In the genomic region with DNA sequence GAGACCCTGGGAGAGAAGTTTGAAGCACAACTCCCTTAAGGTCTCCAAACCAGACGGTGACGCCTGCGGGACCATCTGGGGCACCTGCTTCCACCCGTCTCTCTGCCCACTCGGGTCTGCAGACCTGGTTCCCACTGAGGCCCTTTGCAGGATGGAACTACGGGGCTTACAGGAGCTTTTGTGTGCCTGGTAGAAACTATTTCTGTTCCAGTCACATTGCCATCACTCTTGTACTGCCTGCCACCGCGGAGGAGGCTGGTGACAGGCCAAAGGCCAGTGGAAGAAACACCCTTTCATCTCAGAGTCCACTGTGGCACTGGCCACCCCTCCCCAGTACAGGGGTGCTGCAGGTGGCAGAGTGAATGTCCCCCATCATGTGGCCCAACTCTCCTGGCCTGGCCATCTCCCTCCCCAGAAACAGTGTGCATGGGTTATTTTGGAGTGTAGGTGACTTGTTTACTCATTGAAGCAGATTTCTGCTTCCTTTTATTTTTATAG, we compare ENCODE assay signal across 8 cellular contexts. TPM values are rescaled to one million over a fixed set of nuclear protein-coding genes. Genes with fewer than 3 reads are reported as not detected.
A peak's percentile ranks its signal among the peaks of the same experiment; 100 is the strongest.
DNase-seq lines count a peak whose midpoint lies in the region; ATAC-seq, FAIRE-seq and TF ChIP-seq lines count a peak whose summit lies in the region.

No MANE protein-coding gene starts in this region.

- POLR2A ChIA-PET in Caco-2 (lab: Charles Lee), result no interaction called here
- POLR2A ChIA-PET in endothelial cell of umbilical vein (lab: Charles Lee), result interaction anchor here (1.0 to 4.8 kb wide), 5 partner anchors 11 to 60 kb away, joined by 3 to 27 read pairs (median 10); partner anchors contain the start of gene SERPINE1

- peak overlapping the region; percentile 76 for H3K4me3 Mint-ChIP-seq in Caco-2 (ENCODE audit: unreplicated experiment)

- H3K27ac ChIP-seq in SJSA1, result peak overlapping the region; percentile 94
- H3K27ac ChIP-seq in endothelial cell of umbilical vein (ENCODE audit: insufficient read depth, low read depth, low read length), result peak overlapping the region; percentile 30
- peak overlapping the region in 2 of 4 donors; percentile 42 to 51 for H3K27ac ChIP-seq in pancreas

- ATAC-seq in pancreas, result peak in 3 of 4 donors; percentile 5 to 19 (median 8)
- ATAC-seq in GM18907 (IDR thresholded peaks at IDR 0.05; ENCODE audit: unreplicated experiment), result no peak

- FAIRE-seq in endothelial cell of umbilical vein (lab: Jason Lieb, UNC) (no peak), pancreas (lab: Jason Lieb, UNC) (no peak), GM19239 (lab: Jason Lieb, UNC) (no peak)

- H3K27me3 ChIP-seq in Caco-2 (replicated peaks; ENCODE audit: control insufficient read depth, insufficient read depth, low read length) (no peaks in the 10 kb centered on the region), SJSA1 (replicated peaks) (no peaks in the 10 kb centered on the region), endothelial cell of umbilical vein (ENCODE audit: control insufficient read depth in 2 of 2, insufficient read depth in 2 of 2, low read length in 2 of 2) (no peaks in the 10 kb centered on the region), pancreas (peaks cover 0 to 6% (median 0%) of the 10 kb centered on the region in 4 donors)

- H3K4me1 Mint-ChIP-seq in Caco-2 (ENCODE audit: low read depth, unreplicated experiment), result peaks cover 4% of the 10 kb centered on the region

- no peak for TF ChIP-seq CTCF in Caco-2 (IDR thresholded peaks at IDR 0.05; ENCODE audit: insufficient read depth in 1 of 2, low read depth in 1 of 2, low read length in 1 of 2, severe bottlenecking in 1 of 2, unreplicated experiment in 1 of 2)
- no peak for TF ChIP-seq CTCF in endothelial cell of umbilical vein (IDR thresholded peaks at IDR 0.05; ENCODE audit: extremely low read depth in 1 of 2, insufficient read depth in 1 of 2, low read depth in 1 of 2, low read length in 2 of 2)
- no peak for TF ChIP-seq CTCF in pancreas (IDR thresholded peaks at IDR 0.05)

- peak; percentile 81 for TF ChIP-seq POLR2A in endothelial cell of umbilical vein (IDR thresholded peaks at IDR 0.05; ENCODE audit: low read depth, low read length)

- no peaks in the 10 kb centered on the region for H3K36me3 ChIP-seq in Caco-2 (ENCODE audit: control insufficient read depth, insufficient read depth, low read length)
- peaks cover 24% of the 10 kb centered on the region for H3K36me3 ChIP-seq in SJSA1
- H3K36me3 ChIP-seq in endothelial cell of umbilical vein (ENCODE audit: control insufficient read depth in 2 of 2, extremely low read depth in 1 of 2, insufficient read depth in 2 of 2, low read length in 2 of 2), result peaks cover 20 to 37% of the 10 kb centered on the region in 2 experiments
- no peaks in the 10 kb centered on the region for H3K36me3 ChIP-seq in pancreas

- BruUV-seq in Caco-2 (replicated peaks; lab: Mats Ljungman, UMichigan) (no TSS peak), endothelial cell of umbilical vein (replicated peaks; lab: Mats Ljungman, UMichigan) (TSS peak; percentile 48)

- peaks cover 6% of the 10 kb centered on the region for H3K36me3 Mint-ChIP-seq in Caco-2 (ENCODE audit: insufficient read depth, unreplicated experiment)

- intact Hi-C loops in Caco-2 (cut with micrococcal nuclease; ENCODE audit: unreplicated experiment) (loop anchor here (1.0 to 2.0 kb wide), 2 partner anchors 43 to 52 kb away; partner anchors contain the start of gene TRIM56), endothelial cell of umbilical vein (cut with micrococcal nuclease) (loop anchor here (1.0 kb wide), 4 partner anchors 11 to 52 kb away; partner anchors contain the start of gene TRIM56), pancreas (cut with DNase I) (no loop called here)

- H4K20me1 ChIP-seq in endothelial cell of umbilical vein (replicated peaks; ENCODE audit: control insufficient read depth, extremely low read depth, insufficient read depth, low read length), result no peaks in the 10 kb centered on the region

- no peaks in the 10 kb centered on the region for H3K9me3 Mint-ChIP-seq in Caco-2 (ENCODE audit: unreplicated experiment)

- H3K27ac Mint-ChIP-seq in Caco-2 (ENCODE audit: unreplicated experiment), result no peak overlapping the region

- peak overlapping the region; percentile 34 for H3K4me2 ChIP-seq in endothelial cell of umbilical vein (ENCODE audit: insufficient read depth, low read length)

- DNase-seq in Caco-2 (no peak), SJSA1 (ENCODE audit: low read depth in 1 of 2, low spot score in 2 of 2) (no peak), endothelial cell of umbilical vein (ENCODE audit: low read depth, low spot score) (no peak), pancreas (no peak), NCI-H69 (lab: John Stamatoyannopoulos, UW) (no peak), nucleus accumbens (lab: John Stamatoyannopoulos, UW) (no peak), GM19239 (ENCODE audit: insufficient read length, low spot score) (no peak)

- H3K9me1 ChIP-seq in endothelial cell of umbilical vein (replicated peaks; ENCODE audit: control insufficient read depth, extremely low read depth, insufficient read depth, low read length), result no peaks in the 10 kb centered on the region

- H3K4me3 ChIP-seq in Caco-2 (ENCODE audit: low read depth, low read length), result no peak overlapping the region
- no peak overlapping the region for H3K4me3 ChIP-seq in SJSA1
- no peak overlapping the region for H3K4me3 ChIP-seq in endothelial cell of umbilical vein (replicated peaks in 1 of 3; ENCODE audit: insufficient read depth in 1 of 3, low read depth in 1 of 3, low read length in 3 of 3)
- no peak overlapping the region for H3K4me3 ChIP-seq in pancreas

- WGBS in pancreas, 2 donors, result 50 to 54% methylated on average over 8 of the region's 8 CpGs

- H3K27me3 Mint-ChIP-seq in Caco-2 (ENCODE audit: insufficient read depth, unreplicated experiment), result peaks cover 3% of the 10 kb centered on the region

- H3K79me2 ChIP-seq in endothelial cell of umbilical vein (ENCODE audit: control insufficient read depth, insufficient read depth, low read length), result peaks cover 5% of the 10 kb centered on the region

- H2AFZ ChIP-seq in endothelial cell of umbilical vein (ENCODE audit: low read depth, low read length), result no peak overlapping the region

- H3K9me3 ChIP-seq in Caco-2 (no peaks in the 10 kb centered on the region), SJSA1 (replicated peaks) (no peaks in the 10 kb centered on the region), endothelial cell of umbilical vein (replicated peaks; ENCODE audit: control insufficient read depth, insufficient read depth, low read length) (no peaks in the 10 kb centered on the region), pancreas (no peaks in the 10 kb centered on the region)

- H3K4me1 ChIP-seq in Caco-2 (peaks cover 9% of the 10 kb centered on the region; the same call in 1 of the 2 replicates), SJSA1 (replicated peaks) (peaks cover 40% of the 10 kb centered on the region), endothelial cell of umbilical vein (ENCODE audit: control insufficient read depth, extremely low read depth, insufficient read depth, low read length) (peaks cover 40% of the 10 kb centered on the region), pancreas (no peaks in the 10 kb centered on the region)

- CTCF ChIA-PET in Caco-2 (lab: Charles Lee) (interaction anchor here (1.0 to 1.6 kb wide), 5 partner anchors 11 to 81 kb away, joined by 3 to 6 read pairs (median 4); partner anchors contain the start of gene ZNHIT1), endothelial cell of umbilical vein (lab: Charles Lee) (interaction anchor here (1.1 to 2.8 kb wide), 10 partner anchors 12 to 106 kb away, joined by 3 to 19 read pairs (median 6); partner anchors contain the start of genes SERPINE1 and TRIM56)

- H3K9ac ChIP-seq in endothelial cell of umbilical vein (replicated peaks; ENCODE audit: extremely low read depth, insufficient read depth, low read length), result peak overlapping the region; percentile 2

- dilution Hi-C loops in endothelial cell of umbilical vein (cut with MboI; ENCODE audit: extremely low pct_ligation_motif_present, low sequenced_read_pairs), result no loop called here

RNA-seq across cellular contexts. Expression of gene SERPINE1, which starts 10.8 kb away (rescaled TPM):
- total RNA-seq in Caco-2 (2022), result 0.09 and 0.25 TPM in 2 replicates
- total RNA-seq in SJSA1 (2014; rRNA removed; shearing (Covaris generic)), result 21.8 and 25.6 TPM in 2 replicates
- total RNA-seq in endothelial cell of umbilical vein, result 2,296 and 2,645 TPM in 2 replicates
- polyA plus RNA-seq in endothelial cell of umbilical vein, result 4,637 and 5,683 TPM in 2 replicates
- 3,941 and 4,610 TPM in 2 replicates for polyA plus RNA-seq in endothelial cell of umbilical vein (2011; cell fraction: cytosol; rRNA removed)
- 2,230 and 2,366 TPM in 2 replicates for polyA plus RNA-seq in endothelial cell of umbilical vein (2011; cell fraction: nucleus; rRNA removed)
- 3,488 and 3,747 TPM in 2 replicates for polyA plus RNA-seq in endothelial cell of umbilical vein (2012)
- 3,663 and 4,731 TPM in 2 replicates for polyA minus RNA-seq in endothelial cell of umbilical vein
- polyA minus RNA-seq in endothelial cell of umbilical vein (2011; cell fraction: cytosol; rRNA and poly(A)+ RNA removed), result 2.8 TPM
- polyA minus RNA-seq in endothelial cell of umbilical vein (2011; cell fraction: nucleus; rRNA and poly(A)+ RNA removed), result 786 and 802 TPM in 2 replicates
- total RNA-seq in pancreas, result 10 to 100 TPM in 1 of 6 donors, 1 to 10 TPM in 4, under 1 TPM in 1; 0.98 to 14.5 (median 3.7) TPM
- polyA plus RNA-seq in pancreas, result 1 to 10 TPM; 1.9 to 5.2 TPM

RNA-seq across cellular contexts. Expression of gene AP1S1, which starts 16.6 kb away (rescaled TPM):
- total RNA-seq in Caco-2 (2022) (52.3 and 62.9 TPM in 2 replicates), endothelial cell of umbilical vein (70.9 and 93.3 TPM in 2 replicates), pancreas (10 to 100 TPM; 12.0 to 23.1 (median 15.6) TPM)
- 98.4 and 119 TPM in 2 replicates for total RNA-seq in SJSA1 (2014; rRNA removed; shearing (Covaris generic))
- polyA plus RNA-seq in endothelial cell of umbilical vein (82.8 and 106 TPM in 2 replicates), pancreas (10 to 100 TPM; 30.4 to 34.7 TPM)
- polyA plus RNA-seq in endothelial cell of umbilical vein (2011; cell fraction: cytosol; rRNA removed), result 139 and 140 TPM in 2 replicates
- polyA plus RNA-seq in endothelial cell of umbilical vein (2011; cell fraction: nucleus; rRNA removed), result 68.1 and 78.9 TPM in 2 replicates
- polyA plus RNA-seq in endothelial cell of umbilical vein (2012), result 127 and 166 TPM in 2 replicates
- 67.4 and 70.2 TPM in 2 replicates for polyA minus RNA-seq in endothelial cell of umbilical vein
- 37.6 TPM for polyA minus RNA-seq in endothelial cell of umbilical vein (2011; cell fraction: cytosol; rRNA and poly(A)+ RNA removed)
- 7.4 and 8.7 TPM in 2 replicates for polyA minus RNA-seq in endothelial cell of umbilical vein (2011; cell fraction: nucleus; rRNA and poly(A)+ RNA removed)

RNA-seq across cellular contexts. Expression of gene VGF, which starts 27.7 kb away (rescaled TPM):
- 1.2 and 1.3 TPM in 2 replicates for total RNA-seq in Caco-2 (2022)
- not detected in 2 replicates for total RNA-seq in SJSA1 (2014; rRNA removed; shearing (Covaris generic))
- total RNA-seq in endothelial cell of umbilical vein, result not detected in 2 replicates
- 0.03 TPM in 1 of 2 replicates, not detected in the other for polyA plus RNA-seq in endothelial cell of umbilical vein
- polyA plus RNA-seq in endothelial cell of umbilical vein (2011; cell fraction: cytosol; rRNA removed), result not detected in 2 replicates
- not detected in 2 replicates for polyA plus RNA-seq in endothelial cell of umbilical vein (2011; cell fraction: nucleus; rRNA removed)
- polyA plus RNA-seq in endothelial cell of umbilical vein (2012), result not detected in 2 replicates
- polyA minus RNA-seq in endothelial cell of umbilical vein, result not detected in 2 replicates
- polyA minus RNA-seq in endothelial cell of umbilical vein (2011; cell fraction: cytosol; rRNA and poly(A)+ RNA removed), result not detected
- not detected in 2 replicates for polyA minus RNA-seq in endothelial cell of umbilical vein (2011; cell fraction: nucleus; rRNA and poly(A)+ RNA removed)
- 10 to 100 TPM in 3 of 6 donors, 1 to 10 TPM in 3; 1.3 to 38.0 (median 18.5) TPM for total RNA-seq in pancreas
- 10 to 100 TPM; 15.7 to 82.7 TPM for polyA plus RNA-seq in pancreas

RNA-seq across cellular contexts. Expression of gene NAT16, which starts 42.4 kb away (rescaled TPM):
- total RNA-seq in Caco-2 (2022) (0.19 TPM in 1 of 2 replicates, not detected in the other), endothelial cell of umbilical vein (not detected in 2 replicates), pancreas (1 to 10 TPM in 1 of 6 donors, under 1 TPM in 4, not detected in 1; 0.19 to 1.3 (median 0.43) TPM)
- total RNA-seq in SJSA1 (2014; rRNA removed; shearing (Covaris generic)), result not detected in 2 replicates
- polyA plus RNA-seq in endothelial cell of umbilical vein (not detected in 2 replicates), pancreas (1 to 10 TPM; 1.3 to 3.6 TPM)
- not detected in 2 replicates for polyA plus RNA-seq in endothelial cell of umbilical vein (2011; cell fraction: cytosol; rRNA removed)
- not detected in 2 replicates for polyA plus RNA-seq in endothelial cell of umbilical vein (2011; cell fraction: nucleus; rRNA removed)
- not detected in 2 replicates for polyA plus RNA-seq in endothelial cell of umbilical vein (2012)
- polyA minus RNA-seq in endothelial cell of umbilical vein, result not detected in 2 replicates
- not detected for polyA minus RNA-seq in endothelial cell of umbilical vein (2011; cell fraction: cytosol; rRNA and poly(A)+ RNA removed)
- polyA minus RNA-seq in endothelial cell of umbilical vein (2011; cell fraction: nucleus; rRNA and poly(A)+ RNA removed), result not detected in 2 replicates

RNA-seq across cellular contexts. Expression of gene TRIM56, which starts 52.4 kb away (rescaled TPM):
- total RNA-seq in Caco-2 (2022), result 30.3 and 33.4 TPM in 2 replicates
- 5.2 and 10.3 TPM in 2 replicates for total RNA-seq in SJSA1 (2014; rRNA removed; shearing (Covaris generic))
- 21.8 and 25.1 TPM in 2 replicates for total RNA-seq in endothelial cell of umbilical vein
- 1.9 and 2.3 TPM in 2 replicates for polyA plus RNA-seq in endothelial cell of umbilical vein
- polyA plus RNA-seq in endothelial cell of umbilical vein (2011; cell fraction: cytosol; rRNA removed), result 2.6 and 3.3 TPM in 2 replicates
- polyA plus RNA-seq in endothelial cell of umbilical vein (2011; cell fraction: nucleus; rRNA removed), result 8.6 and 10.1 TPM in 2 replicates
- 6.5 and 7.6 TPM in 2 replicates for polyA plus RNA-seq in endothelial cell of umbilical vein (2012)
- polyA minus RNA-seq in endothelial cell of umbilical vein, result 10.9 and 17.3 TPM in 2 replicates
- polyA minus RNA-seq in endothelial cell of umbilical vein (2011; cell fraction: cytosol; rRNA and poly(A)+ RNA removed), result 6.0 TPM
- polyA minus RNA-seq in endothelial cell of umbilical vein (2011; cell fraction: nucleus; rRNA and poly(A)+ RNA removed), result 6.4 and 7.9 TPM in 2 replicates
- total RNA-seq in pancreas, result 10 to 100 TPM; 13.2 to 26.5 (median 15.9) TPM
- 10 to 100 TPM in 1 of 2 donors, 1 to 10 TPM in 1; 7.6 to 10.5 TPM for polyA plus RNA-seq in pancreas

Comparison
In these comparisons a context has a peak if more than half of its experiments do, and no peak if none do; other contexts are left out.
1. RNA of gene SERPINE1, which starts 10.8 kb away (total RNA-seq): 2,296 to 2,645 TPM in endothelial cell of umbilical vein; 21.8 to 25.6 TPM in SJSA1, 0.98 to 14.5 TPM in pancreas and 0.09 to 0.25 TPM in Caco-2; every median in the first group is over 10 times any median in the second.
2. intact Hi-C loops: an anchor here in Caco-2 (1.0 to 2.0 kb wide) and endothelial cell of umbilical vein (1.0 kb wide); none called in pancreas.